In the genomic region with DNA sequence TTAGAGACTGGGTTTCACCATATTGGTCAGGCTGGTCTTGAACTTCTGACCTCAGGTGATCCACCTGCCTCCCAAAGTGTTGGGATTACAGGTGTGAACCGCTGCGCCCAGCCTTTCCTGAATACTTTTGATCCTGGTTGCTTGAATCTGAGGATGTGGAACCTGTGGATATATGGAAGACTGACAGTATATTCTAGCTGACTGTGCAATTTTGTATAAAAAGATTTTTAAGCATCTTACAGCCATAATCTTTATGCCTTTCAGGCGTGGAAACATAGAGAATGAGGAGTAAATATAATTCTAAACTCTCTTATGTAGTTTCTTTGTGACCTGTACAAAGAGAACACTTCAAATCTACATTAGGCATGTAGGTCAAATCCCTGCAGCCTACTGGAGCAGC, we compare ENCODE assay signal across 3 cellular contexts.
A peak's percentile ranks its signal among the peaks of the same experiment; 100 is the strongest.
TF ChIP-seq lines count a peak whose summit lies in the region.

No MANE protein-coding gene starts in this region.

TF ChIP-seq in A549, 52 proteins besides CTCF, POLR2A, EP300 and RAD21:
- peak; percentile 96 for TF ChIP-seq MAFK (IDR thresholded peaks at IDR 0.05; ENCODE audit: partially characterized antibody)
- no peak for TF ChIP-seq GATA3 (IDR thresholded peaks at IDR 0.05; ENCODE audit: borderline replicate concordance)

TF ChIP-seq in HCT116, 20 proteins besides CTCF, POLR2A, EP300 and RAD21:
- no peak for TF ChIP-seq EZH2phosphoT487 (IDR thresholded peaks at IDR 0.05; ENCODE audit: borderline replicate concordance)
- no peak for TF ChIP-seq YY1 (IDR thresholded peaks at IDR 0.05; ENCODE audit: extremely low read depth, insufficient replicate concordance, low read depth, low read length)
- TF ChIP-seq ZBTB33 (IDR thresholded peaks at IDR 0.05; ENCODE audit: extremely low read depth, insufficient replicate concordance, low read length) = no peak
- TF ChIP-seq SIN3A (IDR thresholded peaks at IDR 0.05; ENCODE audit: low read depth) = no peak
- TF ChIP-seq TCF7L2 (IDR thresholded peaks at IDR 0.05; ENCODE audit: borderline replicate concordance, extremely low read depth, insufficient read depth, insufficient read length) = no peak
- TF ChIP-seq, protein P1, sequence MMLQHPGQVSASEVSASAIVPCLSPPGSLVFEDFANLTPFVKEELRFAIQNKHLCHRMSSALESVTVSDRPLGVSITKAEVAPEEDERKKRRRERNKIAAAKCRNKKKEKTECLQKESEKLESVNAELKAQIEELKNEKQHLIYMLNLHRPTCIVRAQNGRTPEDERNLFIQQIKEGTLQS (IDR thresholded peaks at IDR 0.05) = no peak
- no peak for TF ChIP-seq ELF1 (IDR thresholded peaks at IDR 0.05; ENCODE audit: borderline replicate concordance, low read depth)
- TF ChIP-seq SRF (IDR thresholded peaks at IDR 0.05; ENCODE audit: low read depth) = no peak
- TF ChIP-seq, protein P2, sequence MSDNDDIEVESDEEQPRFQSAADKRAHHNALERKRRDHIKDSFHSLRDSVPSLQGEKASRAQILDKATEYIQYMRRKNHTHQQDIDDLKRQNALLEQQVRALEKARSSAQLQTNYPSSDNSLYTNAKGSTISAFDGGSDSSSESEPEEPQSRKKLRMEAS (IDR thresholded peaks at IDR 0.05) = no peak
- TF ChIP-seq EGR1 (IDR thresholded peaks at IDR 0.05; ENCODE audit: low read depth) = no peak
- no peak for TF ChIP-seq CEBPB (IDR thresholded peaks at IDR 0.05; ENCODE audit: low read depth)
- TF ChIP-seq, protein P3, sequence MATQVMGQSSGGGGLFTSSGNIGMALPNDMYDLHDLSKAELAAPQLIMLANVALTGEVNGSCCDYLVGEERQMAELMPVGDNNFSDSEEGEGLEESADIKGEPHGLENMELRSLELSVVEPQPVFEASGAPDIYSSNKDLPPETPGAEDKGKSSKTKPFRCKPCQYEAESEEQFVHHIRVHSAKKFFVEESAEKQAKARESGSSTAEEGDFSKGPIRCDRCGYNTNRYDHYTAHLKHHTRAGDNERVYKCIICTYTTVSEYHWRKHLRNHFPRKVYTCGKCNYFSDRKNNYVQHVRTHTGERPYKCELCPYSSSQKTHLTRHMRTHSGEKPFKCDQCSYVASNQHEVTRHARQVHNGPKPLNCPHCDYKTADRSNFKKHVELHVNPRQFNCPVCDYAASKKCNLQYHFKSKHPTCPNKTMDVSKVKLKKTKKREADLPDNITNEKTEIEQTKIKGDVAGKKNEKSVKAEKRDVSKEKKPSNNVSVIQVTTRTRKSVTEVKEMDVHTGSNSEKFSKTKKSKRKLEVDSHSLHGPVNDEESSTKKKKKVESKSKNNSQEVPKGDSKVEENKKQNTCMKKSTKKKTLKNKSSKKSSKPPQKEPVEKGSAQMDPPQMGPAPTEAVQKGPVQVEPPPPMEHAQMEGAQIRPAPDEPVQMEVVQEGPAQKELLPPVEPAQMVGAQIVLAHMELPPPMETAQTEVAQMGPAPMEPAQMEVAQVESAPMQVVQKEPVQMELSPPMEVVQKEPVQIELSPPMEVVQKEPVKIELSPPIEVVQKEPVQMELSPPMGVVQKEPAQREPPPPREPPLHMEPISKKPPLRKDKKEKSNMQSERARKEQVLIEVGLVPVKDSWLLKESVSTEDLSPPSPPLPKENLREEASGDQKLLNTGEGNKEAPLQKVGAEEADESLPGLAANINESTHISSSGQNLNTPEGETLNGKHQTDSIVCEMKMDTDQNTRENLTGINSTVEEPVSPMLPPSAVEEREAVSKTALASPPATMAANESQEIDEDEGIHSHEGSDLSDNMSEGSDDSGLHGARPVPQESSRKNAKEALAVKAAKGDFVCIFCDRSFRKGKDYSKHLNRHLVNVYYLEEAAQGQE (IDR thresholded peaks at IDR 0.05; ENCODE audit: low read depth) = no peak
- no peak for TF ChIP-seq EZH2 (IDR thresholded peaks at IDR 0.05)
- no peak for TF ChIP-seq CBX3 (IDR thresholded peaks at IDR 0.05; ENCODE audit: low read depth)
- no peak for TF ChIP-seq POLR2AphosphoS5 (IDR thresholded peaks at IDR 0.05; ENCODE audit: low read depth, low read length)
- no peak for TF ChIP-seq ZFX (IDR thresholded peaks at IDR 0.05)
- TF ChIP-seq SP1 (IDR thresholded peaks at IDR 0.05; ENCODE audit: low read depth) = no peak
- TF ChIP-seq FOSL1 (IDR thresholded peaks at IDR 0.05; ENCODE audit: low read depth) = no peak
- no peak for TF ChIP-seq ZNF274 (IDR thresholded peaks at IDR 0.05; ENCODE audit: low read depth, low read length)
- no peak for TF ChIP-seq JUND (IDR thresholded peaks at IDR 0.05)

TF ChIP-seq in K562, 482 proteins besides CTCF, POLR2A, EP300 and RAD21:
- TF ChIP-seq POLR3G (IDR thresholded peaks at IDR 0.05; ENCODE audit: extremely low read depth, insufficient read length, insufficient replicate concordance) (no peak), MAFK (IDR thresholded peaks at IDR 0.05; ENCODE audit: low read length) (peak; percentile 94), ZNF143 (CRISPR knock-in tag; IDR thresholded peaks at IDR 0.05) (no peak), MAFG (tag; conservative IDR thresholded peaks at IDR 0.05) (peak; percentile 83), ZNF316 (IDR thresholded peaks at IDR 0.05) (peak; percentile 94), SMAD4 (CRISPR knock-in tag; conservative IDR thresholded peaks at IDR 0.05) (no peak), MAFF (IDR thresholded peaks at IDR 0.05; ENCODE audit: low read length) (peak; percentile 92), CBX3 (IDR thresholded peaks at IDR 0.05; ENCODE audit: borderline replicate concordance in 1 of 2, low read length in 2 of 2) (no peak), TSHZ1 (CRISPR knock-in tag; IDR thresholded peaks at IDR 0.05) (no peak), NFATC3 (IDR thresholded peaks at IDR 0.05) (no peak), ZSCAN32 (CRISPR knock-in tag; IDR thresholded peaks at IDR 0.05) (no peak), C11orf30 (IDR thresholded peaks at IDR 0.05; ENCODE audit: low read depth) (peak; percentile 84), TRIM28 (IDR thresholded peaks at IDR 0.05) (no peak), NR1H2 (CRISPR knock-in tag; IDR thresholded peaks at IDR 0.05) (no peak)
- TF ChIP-seq, protein P4, sequence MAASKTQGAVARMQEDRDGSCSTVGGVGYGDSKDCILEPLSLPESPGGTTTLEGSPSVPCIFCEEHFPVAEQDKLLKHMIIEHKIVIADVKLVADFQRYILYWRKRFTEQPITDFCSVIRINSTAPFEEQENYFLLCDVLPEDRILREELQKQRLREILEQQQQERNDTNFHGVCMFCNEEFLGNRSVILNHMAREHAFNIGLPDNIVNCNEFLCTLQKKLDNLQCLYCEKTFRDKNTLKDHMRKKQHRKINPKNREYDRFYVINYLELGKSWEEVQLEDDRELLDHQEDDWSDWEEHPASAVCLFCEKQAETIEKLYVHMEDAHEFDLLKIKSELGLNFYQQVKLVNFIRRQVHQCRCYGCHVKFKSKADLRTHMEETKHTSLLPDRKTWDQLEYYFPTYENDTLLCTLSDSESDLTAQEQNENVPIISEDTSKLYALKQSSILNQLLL (CRISPR knock-in tag; IDR thresholded peaks at IDR 0.05; ENCODE audit: borderline replicate concordance) = no peak
- TF ChIP-seq, protein P5, sequence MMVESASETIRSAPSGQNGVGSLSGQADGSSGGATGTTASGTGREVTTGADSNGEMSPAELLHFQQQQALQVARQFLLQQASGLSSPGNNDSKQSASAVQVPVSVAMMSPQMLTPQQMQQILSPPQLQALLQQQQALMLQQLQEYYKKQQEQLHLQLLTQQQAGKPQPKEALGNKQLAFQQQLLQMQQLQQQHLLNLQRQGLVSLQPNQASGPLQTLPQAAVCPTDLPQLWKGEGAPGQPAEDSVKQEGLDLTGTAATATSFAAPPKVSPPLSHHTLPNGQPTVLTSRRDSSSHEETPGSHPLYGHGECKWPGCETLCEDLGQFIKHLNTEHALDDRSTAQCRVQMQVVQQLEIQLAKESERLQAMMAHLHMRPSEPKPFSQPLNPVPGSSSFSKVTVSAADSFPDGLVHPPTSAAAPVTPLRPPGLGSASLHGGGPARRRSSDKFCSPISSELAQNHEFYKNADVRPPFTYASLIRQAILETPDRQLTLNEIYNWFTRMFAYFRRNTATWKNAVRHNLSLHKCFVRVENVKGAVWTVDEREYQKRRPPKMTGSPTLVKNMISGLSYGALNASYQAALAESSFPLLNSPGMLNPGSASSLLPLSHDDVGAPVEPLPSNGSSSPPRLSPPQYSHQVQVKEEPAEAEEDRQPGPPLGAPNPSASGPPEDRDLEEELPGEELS (CRISPR knock-in tag; IDR thresholded peaks at IDR 0.05; ENCODE audit: borderline replicate concordance) = no peak
- TF ChIP-seq, protein P6, sequence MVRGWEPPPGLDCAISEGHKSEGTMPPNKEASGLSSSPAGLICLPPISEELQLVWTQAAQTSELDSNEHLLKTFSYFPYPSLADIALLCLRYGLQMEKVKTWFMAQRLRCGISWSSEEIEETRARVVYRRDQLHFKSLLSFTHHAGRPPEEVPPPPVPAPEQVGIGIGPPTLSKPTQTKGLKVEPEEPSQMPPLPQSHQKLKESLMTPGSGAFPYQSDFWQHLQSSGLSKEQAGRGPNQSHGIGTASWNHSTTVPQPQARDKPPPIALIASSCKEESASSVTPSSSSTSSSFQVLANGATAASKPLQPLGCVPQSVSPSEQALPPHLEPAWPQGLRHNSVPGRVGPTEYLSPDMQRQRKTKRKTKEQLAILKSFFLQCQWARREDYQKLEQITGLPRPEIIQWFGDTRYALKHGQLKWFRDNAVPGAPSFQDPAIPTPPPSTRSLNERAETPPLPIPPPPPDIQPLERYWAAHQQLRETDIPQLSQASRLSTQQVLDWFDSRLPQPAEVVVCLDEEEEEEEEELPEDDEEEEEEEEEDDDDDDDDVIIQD (CRISPR knock-in tag; IDR thresholded peaks at IDR 0.05) = no peak
